ENCODE assay signal across 21 cellular contexts in the genomic region with DNA sequence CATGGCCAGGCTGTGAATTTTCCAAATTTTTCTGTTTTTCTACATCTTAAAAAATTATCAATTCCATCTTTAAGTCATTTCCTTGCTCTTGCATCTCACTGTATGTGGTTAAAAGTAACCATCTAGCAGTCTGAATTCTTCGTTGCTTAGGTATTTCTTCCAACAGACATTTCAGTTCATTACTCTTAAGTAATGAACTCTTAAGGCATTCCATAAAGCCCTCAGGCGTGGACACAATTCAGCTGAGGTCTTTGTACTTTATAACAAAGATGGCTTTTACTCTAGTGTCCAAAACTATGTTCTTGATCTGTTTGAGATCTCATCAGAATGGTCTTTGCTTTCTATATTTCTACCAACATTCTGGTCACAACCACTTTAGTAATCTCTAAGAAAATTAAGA.
DNase-seq lines count a peak whose midpoint lies in the region; ATAC-seq, FAIRE-seq and TF ChIP-seq lines count a peak whose summit lies in the region.
"Had no signal": no experiment of that assay in that cellular context is flagged by ENCODE, and none has a peak within 500 bp of the region (broad histone marks: within the 10 kb centered on the region; RNA-seq: fewer than 3 reads in every experiment).

No MANE protein-coding gene starts in this region.

- H2BK12ac ChIP-seq in trophoblast cell (ENCODE audit: low read length), result no peak overlapping the region

- no peaks in the 10 kb centered on the region for H3K79me1 ChIP-seq in trophoblast cell (ENCODE audit: low read length)

- H4K12ac ChIP-seq in trophoblast cell (ENCODE audit: low read depth, low read length), result no peak overlapping the region

- H2AFZ ChIP-seq in astrocyte (ENCODE audit: low read depth, low read length) (no peak overlapping the region), trophoblast cell (ENCODE audit: insufficient read depth, low read length, poor library complexity) (no peak overlapping the region)

- H3K4me3 Mint-ChIP-seq in astrocyte (ENCODE audit: unreplicated experiment), result no peak overlapping the region
- H3K4me3 Mint-ChIP-seq in stimulated activated effector memory CD8-positive, alpha-beta T cell treated with anti-CD3 and anti-CD28 coated beads, Interleukin-12 subunit alpha, Interleukin-12 subunit beta, amount 100 ng/mL, for 72 hours, result no peak overlapping the region
- H3K4me3 Mint-ChIP-seq: B cell; CD4-positive, alpha-beta T cell; CD8-positive, alpha-beta T cell had no signal

- DNase-seq in RPMI7951 (ENCODE audit: low read depth) (peak; percentile 5), astrocyte (ENCODE audit: low read depth) (no peak), trophoblast cell (peak; percentile 68 to 83), NK-92 (lab: John Stamatoyannopoulos, UW; ENCODE audit: unreplicated experiment) (no peak)
- DNase-seq in stimulated activated effector memory CD8-positive, alpha-beta T cell treated with anti-CD3 and anti-CD28 coated beads, Interleukin-12 subunit alpha, Interleukin-12 subunit beta, amount 100 ng/mL, for 72 hours (ENCODE audit: low spot score in 2 of 2), result no peak
- DNase-seq: AML-193; Caco-2; Calu3; CD4-positive, alpha-beta T cell; CD8-positive, alpha-beta T cell; DMS79 treated with DMSO at 0.1 percent for 48 hours; GF-D8 had no signal

- H3K36me3 Mint-ChIP-seq in astrocyte (ENCODE audit: low read depth, unreplicated experiment), result no peaks in the 10 kb centered on the region
- no peaks in the 10 kb centered on the region for H3K36me3 Mint-ChIP-seq in stimulated activated effector memory CD8-positive, alpha-beta T cell treated with anti-CD3 and anti-CD28 coated beads, Interleukin-12 subunit alpha, Interleukin-12 subunit beta, amount 100 ng/mL, for 72 hours
- H3K36me3 Mint-ChIP-seq: CD8-positive, alpha-beta T cell had no signal

- H3K4ac ChIP-seq in trophoblast cell (ENCODE audit: low read depth, low read length), result no peak overlapping the region

- H4K20me1 ChIP-seq in astrocyte (ENCODE audit: insufficient read depth, low read length), result no peaks in the 10 kb centered on the region
- H4K20me1 ChIP-seq: BLaER1 treated with 17β-estradiol and CSF1 and Interleukin-3, amounts not matched to agents 10 nM and 100 nM had no signal

- H3K79me2 ChIP-seq in astrocyte (ENCODE audit: insufficient read depth, low read length), result no peaks in the 10 kb centered on the region
- H3K79me2 ChIP-seq in trophoblast cell (ENCODE audit: control insufficient read depth, insufficient read depth, low read length, poor library complexity), result no peaks in the 10 kb centered on the region

- no peak overlapping the region for H3K9ac ChIP-seq in astrocyte (ENCODE audit: low read length)
- no peak overlapping the region for H3K9ac ChIP-seq in trophoblast cell (ENCODE audit: low read length)
- H3K9ac ChIP-seq: BLaER1 treated with 17β-estradiol and CSF1 and Interleukin-3, amounts not matched to agents 10 nM and 100 nM had no signal

- no peak overlapping the region for H3K4me3 ChIP-seq in astrocyte (ENCODE audit: insufficient read depth, low read depth, low read length)
- no peak overlapping the region for H3K4me3 ChIP-seq in trophoblast cell (ENCODE audit: low read depth, low read length)
- H3K4me3 ChIP-seq: A549; BLaER1 treated with 17β-estradiol and CSF1 and Interleukin-3, amounts not matched to agents 10 nM and 100 nM had no signal

- H2AK5ac ChIP-seq in trophoblast cell (ENCODE audit: low read length), result no peak overlapping the region

- no peaks in the 10 kb centered on the region for H3K9me3 Mint-ChIP-seq in astrocyte (ENCODE audit: unreplicated experiment)
- H3K9me3 Mint-ChIP-seq in stimulated activated effector memory CD8-positive, alpha-beta T cell treated with anti-CD3 and anti-CD28 coated beads, Interleukin-12 subunit alpha, Interleukin-12 subunit beta, amount 100 ng/mL, for 72 hours, result peaks cover 12% of the 10 kb centered on the region
- H3K9me3 Mint-ChIP-seq: CD4-positive, alpha-beta T cell; CD8-positive, alpha-beta T cell had no signal

- TF ChIP-seq CTCF in astrocyte (IDR thresholded peaks at IDR 0.05; ENCODE audit: insufficient read depth, low read depth, low read length), result no peak

- H3K36me3 ChIP-seq in astrocyte (ENCODE audit: insufficient read depth, low read length) (no peaks in the 10 kb centered on the region), trophoblast cell (ENCODE audit: control insufficient read depth in 1 of 2, insufficient read depth in 2 of 2, low read length in 2 of 2) (no peaks in the 10 kb centered on the region)
- H3K36me3 ChIP-seq: BLaER1 treated with 17β-estradiol and CSF1 and Interleukin-3, amounts not matched to agents 10 nM and 100 nM had no signal

- H3K27ac ChIP-seq in astrocyte (ENCODE audit: low read depth, low read length) (no peak overlapping the region), trophoblast cell (ENCODE audit: low read depth, low read length) (no peak overlapping the region)
- H3K27ac ChIP-seq: A549; BLaER1 treated with 17β-estradiol and CSF1 and Interleukin-3, amounts not matched to agents 10 nM and 100 nM; C4-2B had no signal

- no peak overlapping the region for H2BK120ac ChIP-seq in trophoblast cell (ENCODE audit: insufficient read depth, low read length, poor library complexity)

- H4K91ac ChIP-seq in trophoblast cell (ENCODE audit: low read depth, low read length), result no peak overlapping the region

- H3K14ac ChIP-seq in trophoblast cell (ENCODE audit: low read length), result no peak overlapping the region

- H3K4me1 ChIP-seq in astrocyte (ENCODE audit: insufficient read depth, low read length), result no peaks in the 10 kb centered on the region
- peaks cover 0 to 3% of the 10 kb centered on the region in 2 experiments for H3K4me1 ChIP-seq in trophoblast cell (ENCODE audit: control insufficient read depth in 1 of 2, insufficient read depth in 2 of 2, low read length in 2 of 2)
- H3K4me1 ChIP-seq: A549; BLaER1 treated with 17β-estradiol and CSF1 and Interleukin-3, amounts not matched to agents 10 nM and 100 nM; Caco-2 had no signal

- no peak overlapping the region for H3K18ac ChIP-seq in trophoblast cell (ENCODE audit: low read length)

- H3K27me3 ChIP-seq in astrocyte (ENCODE audit: insufficient read depth, low read length) (no peaks in the 10 kb centered on the region), trophoblast cell (ENCODE audit: insufficient read depth, low read length) (no peaks in the 10 kb centered on the region)
- H3K27me3 ChIP-seq: BLaER1 treated with 17β-estradiol and CSF1 and Interleukin-3, amounts not matched to agents 10 nM and 100 nM had no signal

- FAIRE-seq in astrocyte (lab: Jason Lieb, UNC), result no peak
- FAIRE-seq: A549, D721Med, G401.6, GM12891, GM19239 had no signal

- H3K4me2 ChIP-seq in astrocyte (ENCODE audit: low read length) (no peak overlapping the region), trophoblast cell (ENCODE audit: low read length) (no peak overlapping the region)
- H3K4me2 ChIP-seq: A549; BLaER1 treated with 17β-estradiol and CSF1 and Interleukin-3, amounts not matched to agents 10 nM and 100 nM had no signal

- no peak overlapping the region for H4K8ac ChIP-seq in trophoblast cell (ENCODE audit: low read depth, low read length)

- no peaks in the 10 kb centered on the region for H3K27me3 Mint-ChIP-seq in astrocyte (ENCODE audit: low read depth, unreplicated experiment)
- H3K27me3 Mint-ChIP-seq: B cell; CD4-positive, alpha-beta T cell had no signal

- ATAC-seq in HG02884 (IDR thresholded peaks at IDR 0.05; ENCODE audit: unreplicated experiment), result no peak
- no peak for ATAC-seq in stimulated activated effector memory CD8-positive, alpha-beta T cell treated with anti-CD3 and anti-CD28 coated beads, Interleukin-12 subunit alpha, Interleukin-12 subunit beta, amount 100 ng/mL, for 72 hours
- ATAC-seq: A549; CD8-positive, alpha-beta T cell had no signal

- H3K4me1 Mint-ChIP-seq in astrocyte (ENCODE audit: low read depth, unreplicated experiment), result peaks cover 8% of the 10 kb centered on the region
- H3K4me1 Mint-ChIP-seq in stimulated activated effector memory CD8-positive, alpha-beta T cell treated with anti-CD3 and anti-CD28 coated beads, Interleukin-12 subunit alpha, Interleukin-12 subunit beta, amount 100 ng/mL, for 72 hours, result no peaks in the 10 kb centered on the region
- H3K4me1 Mint-ChIP-seq: B cell had no signal

- no CpG with 5 or more reads among the region's 2 CpGs for WGBS in trophoblast cell (ENCODE audit: extremely low coverage, insufficient coverage, insufficient read length)

- H2BK5ac ChIP-seq in trophoblast cell (ENCODE audit: low read depth, low read length, poor library complexity), result no peak overlapping the region

- no peak overlapping the region for H3K23ac ChIP-seq in trophoblast cell (ENCODE audit: low read length)

- H3K9me3 ChIP-seq in astrocyte (ENCODE audit: insufficient read depth, low read depth, low read length) (no peaks in the 10 kb centered on the region), trophoblast cell (ENCODE audit: insufficient read depth, low read depth, low read length) (no peaks in the 10 kb centered on the region)
- H3K9me3 ChIP-seq: BLaER1 treated with 17β-estradiol and CSF1 and Interleukin-3, amounts not matched to agents 10 nM and 100 nM; Caco-2 had no signal

- peak overlapping the region; percentile 66 for H3K27ac Mint-ChIP-seq in astrocyte (ENCODE audit: unreplicated experiment)
- no peak overlapping the region for H3K27ac Mint-ChIP-seq in stimulated activated effector memory CD8-positive, alpha-beta T cell treated with anti-CD3 and anti-CD28 coated beads, Interleukin-12 subunit alpha, Interleukin-12 subunit beta, amount 100 ng/mL, for 72 hours
- H3K27ac Mint-ChIP-seq: B cell; CD4-positive, alpha-beta T cell; CD8-positive, alpha-beta T cell had no signal

Comparison
In these comparisons a context has a peak if more than half of its experiments do, and no peak if none do; other contexts are left out.
1. DNase-seq: peak in RPMI7951 (single experiment) and trophoblast cell (2 of 2); none in astrocyte (single experiment), stimulated activated effector memory CD8-positive, alpha-beta T cell treated with anti-CD3 and anti-CD28 coated beads, Interleukin-12 subunit alpha, Interleukin-12 subunit beta, amount 100 ng/mL, for 72 hours (0 of 2) and NK-92 (single experiment).